23 cellular contexts compared by ENCODE assay signal in the genomic region with DNA sequence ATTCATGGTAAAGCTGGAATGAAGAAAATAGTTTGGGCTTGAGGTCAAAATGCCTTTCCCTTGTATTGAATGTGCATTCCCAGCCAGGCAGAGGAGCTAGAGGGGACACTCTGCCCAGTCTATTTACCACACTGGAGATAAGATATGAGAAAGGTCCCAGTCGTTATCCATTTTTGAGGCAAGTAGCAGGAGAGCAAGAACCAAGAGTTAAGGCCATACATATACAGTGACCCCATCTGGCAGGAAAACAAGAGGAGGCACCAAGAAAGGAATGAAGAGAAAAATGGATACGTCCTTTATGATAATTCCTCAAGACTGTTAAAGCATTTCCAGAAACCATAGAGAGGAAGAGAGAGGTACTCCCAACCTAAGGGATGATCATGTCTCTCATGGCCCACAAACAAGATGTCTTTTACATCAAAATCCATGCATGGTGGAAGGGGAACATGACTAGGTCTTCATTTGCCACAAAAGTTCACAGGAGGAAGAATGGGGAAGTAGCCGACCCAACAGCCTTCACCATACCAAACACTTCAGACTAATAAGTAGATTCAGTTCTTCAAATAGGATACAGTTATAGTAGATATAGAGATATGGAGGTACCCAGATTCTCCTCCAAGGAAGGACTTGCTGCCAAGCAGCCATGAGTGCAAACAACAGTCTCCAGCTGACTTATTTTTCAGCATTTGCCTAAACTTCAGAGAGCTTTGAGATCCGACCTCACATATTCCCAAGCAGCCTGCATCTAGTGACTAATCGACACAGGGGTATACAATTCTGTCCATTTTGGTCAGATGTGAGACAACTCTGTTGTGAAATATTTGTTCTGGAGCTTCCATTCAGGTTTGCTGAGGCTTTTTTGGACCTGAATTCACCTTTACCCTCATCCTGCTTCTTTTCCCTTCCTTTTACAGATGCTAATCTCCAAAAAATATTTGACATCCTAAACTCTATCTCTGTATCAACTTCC.
DNase-seq lines count a peak whose midpoint lies in the region; ATAC-seq and TF ChIP-seq lines count a peak whose summit lies in the region.
"Had no signal": no experiment of that assay in that cellular context is flagged by ENCODE, and none has a peak within 500 bp of the region (broad histone marks: within the 10 kb centered on the region; RNA-seq: fewer than 3 reads in every experiment).

No MANE protein-coding gene starts in this region.

- no peaks in the 10 kb centered on the region for H3K4me1 Mint-ChIP-seq in activated B cell treated with CpG ODN at 0.5 μM for 24 hours
- peaks cover 5% of the 10 kb centered on the region for H3K4me1 Mint-ChIP-seq in activated naive CD8-positive, alpha-beta T cell treated with anti-CD3 and anti-CD28 coated beads for 36 hours

- peak overlapping the region; percentile 57 for H3K4me3 Mint-ChIP-seq in activated B cell treated with CpG ODN at 0.5 μM for 24 hours
- H3K4me3 Mint-ChIP-seq in activated naive CD8-positive, alpha-beta T cell treated with anti-CD3 and anti-CD28 coated beads for 36 hours = no peak overlapping the region
- H3K4me3 Mint-ChIP-seq: central memory CD8-positive, alpha-beta T cell had no signal

- DNase-seq in GDM1 (lab: John Stamatoyannopoulos, UW) (peak; percentile 3), NOMO-1 treated with DMSO at 0.1 percent for 48 hours (lab: John Stamatoyannopoulos, UW; ENCODE audit: unreplicated experiment) (peak; percentile 60), activated B cell treated with CpG ODN at 0.5 μM for 24 hours (no peak), osteoblast (ENCODE audit: insufficient read length, low spot score, missing footprints) (no peak), NCI-H524 treated with DMSO at 0.1 percent for 48 hours (lab: John Stamatoyannopoulos, UW) (no peak), NCI-H2029 treated with DMSO at 0.1 percent for 48 hours (lab: John Stamatoyannopoulos, UW) (no peak)
- DNase-seq in activated naive CD8-positive, alpha-beta T cell treated with anti-CD3 and anti-CD28 coated beads for 36 hours = no peak
- DNase-seq: activated naive CD4-positive, alpha-beta T cell treated with Interleukin-2 at 50 U/mL for 16 hours; activated T-cell treated with anti-CD3 and anti-CD28 coated beads for 4 hours; DMS79; effector CD8-positive, alpha-beta T cell; KG1; left ventricle myocardium inferior; NCI-H1105 treated with DMSO at 0.1 percent for 48 hours; NCI-H69; retina; SK-N-SH; stimulated activated CD4-positive, alpha-beta T cell treated with anti-CD3 and anti-CD28 coated beads, Interleukin-12 subunit alpha, Interleukin-12 subunit beta, amount 100 ng/mL, for 4 hours had no signal

- H3K4me2 ChIP-seq in osteoblast (ENCODE audit: insufficient read depth, low read length) = no peak overlapping the region
- H3K4me2 ChIP-seq: SK-N-SH had no signal

- peak overlapping the region; percentile 70 for H3K27ac Mint-ChIP-seq in activated B cell treated with CpG ODN at 0.5 μM for 24 hours
- no peak overlapping the region for H3K27ac Mint-ChIP-seq in activated naive CD8-positive, alpha-beta T cell treated with anti-CD3 and anti-CD28 coated beads for 36 hours

- H3K9me3 ChIP-seq in osteoblast (ENCODE audit: low read depth, low read length) = no peaks in the 10 kb centered on the region
- H3K9me3 ChIP-seq: SK-N-SH, suprapubic skin had no signal

- H3K27ac ChIP-seq in osteoblast (ENCODE audit: low read depth, low read length) = no peak overlapping the region
- H3K27ac ChIP-seq: left ventricle myocardium inferior, suprapubic skin had no signal

- no peak for TF ChIP-seq CTCF in activated B cell treated with CpG ODN at 0.5 μM for 24 hours (IDR thresholded peaks at IDR 0.05)
- no peak for TF ChIP-seq CTCF in osteoblast (IDR thresholded peaks at IDR 0.05; ENCODE audit: extremely low read depth, low read depth, low read length)

- POLR2A ChIA-PET in activated B cell treated with CpG ODN at 0.5 μM for 24 hours (lab: Charles Lee) = interaction anchor here (0.6 to 6.9 kb wide), 6 partner anchors 10 to 62 kb away, joined by 3 to 58 read pairs (median 7); partner anchors contain the start of gene CCDC71L

- no peaks in the 10 kb centered on the region for H3K27me3 Mint-ChIP-seq in activated B cell treated with CpG ODN at 0.5 μM for 24 hours
- no peaks in the 10 kb centered on the region for H3K27me3 Mint-ChIP-seq in activated naive CD8-positive, alpha-beta T cell treated with anti-CD3 and anti-CD28 coated beads for 36 hours

- no peaks in the 10 kb centered on the region for H4K20me1 ChIP-seq in osteoblast (ENCODE audit: insufficient read depth, low read length)

- peak overlapping the region; percentile 23 for H2AFZ ChIP-seq in osteoblast (ENCODE audit: low read length)

- no peak overlapping the region for H3K4me3 ChIP-seq in osteoblast (ENCODE audit: insufficient read depth, low read length)
- H3K4me3 ChIP-seq: left ventricle myocardium inferior, suprapubic skin had no signal

- no peaks in the 10 kb centered on the region for H3K36me3 ChIP-seq in osteoblast (ENCODE audit: insufficient read depth, low read length)
- H3K36me3 ChIP-seq: left ventricle myocardium inferior, suprapubic skin had no signal

- H3K36me3 Mint-ChIP-seq in activated B cell treated with CpG ODN at 0.5 μM for 24 hours (ENCODE audit: low read depth) = no peaks in the 10 kb centered on the region
- peaks cover 8% of the 10 kb centered on the region for H3K36me3 Mint-ChIP-seq in activated naive CD8-positive, alpha-beta T cell treated with anti-CD3 and anti-CD28 coated beads for 36 hours

- peaks cover 2% of the 10 kb centered on the region for H3K9me3 Mint-ChIP-seq in activated B cell treated with CpG ODN at 0.5 μM for 24 hours
- peaks cover 8% of the 10 kb centered on the region for H3K9me3 Mint-ChIP-seq in activated naive CD8-positive, alpha-beta T cell treated with anti-CD3 and anti-CD28 coated beads for 36 hours
- H3K9me3 Mint-ChIP-seq: central memory CD8-positive, alpha-beta T cell had no signal

- H3K27me3 ChIP-seq in osteoblast (ENCODE audit: insufficient read depth, low read length) = no peaks in the 10 kb centered on the region
- H3K27me3 ChIP-seq: suprapubic skin had no signal

- H3K79me2 ChIP-seq in osteoblast (ENCODE audit: insufficient read depth, low read length) = no peaks in the 10 kb centered on the region

- peak; percentile 26 for ATAC-seq in activated B cell treated with CpG ODN at 0.5 μM for 24 hours (ENCODE audit: low read depth)
- ATAC-seq in HG02870 (IDR thresholded peaks at IDR 0.05; ENCODE audit: unreplicated experiment) = no peak
- ATAC-seq: esophagus mucosa, HCT116 had no signal

- CTCF ChIA-PET in activated B cell treated with CpG ODN at 0.5 μM for 24 hours (lab: Charles Lee) = interaction anchor here (1.3 to 8.9 kb wide), 3 partner anchors 10 to 63 kb away, joined by 5 to 100 read pairs (median 77); partner anchors contain the start of gene CCDC71L

- peaks cover 31% of the 10 kb centered on the region for H3K4me1 ChIP-seq in osteoblast (ENCODE audit: insufficient read depth, low read length)

- intact Hi-C loops in activated B cell treated with CpG ODN at 0.5 μM for 24 hours (cut with micrococcal nuclease) = no loop called here

Comparison
In these comparisons a context has a peak if more than half of its experiments do, and no peak if none do; other contexts are left out.
1. DNase-seq: peak in GDM1 (single experiment) and NOMO-1 treated with DMSO at 0.1 percent for 48 hours (single experiment); none in activated B cell treated with CpG ODN at 0.5 μM for 24 hours (single experiment), osteoblast (single experiment), activated naive CD8-positive, alpha-beta T cell treated with anti-CD3 and anti-CD28 coated beads for 36 hours (single experiment), NCI-H524 treated with DMSO at 0.1 percent for 48 hours (single experiment) and NCI-H2029 treated with DMSO at 0.1 percent for 48 hours (single experiment).